ENCODE assay signal across 19 cellular contexts in genomic region chr16:59859606-59860402, GRCh38.
DNase-seq lines count a peak whose midpoint lies in the region; ATAC-seq and TF ChIP-seq lines count a peak whose summit lies in the region.
"Had no signal": no experiment of that assay in that cellular context is flagged by ENCODE, and none has a peak within 500 bp of the region (broad histone marks: within the 10 kb centered on the region; RNA-seq: fewer than 3 reads in every experiment).

No MANE protein-coding gene starts in this region.

- H3K4me1 Mint-ChIP-seq in Calu3 (ENCODE audit: low read depth, unreplicated experiment), result no peaks in the 10 kb centered on the region

- TF ChIP-seq CTCF in AG09309 (IDR thresholded peaks at IDR 0.05; ENCODE audit: control insufficient read depth, insufficient read depth, low read depth, low read length, missing control alignments) (no peak), foreskin fibroblast (IDR thresholded peaks at IDR 0.05; ENCODE audit: low read depth, low read length) (no peak), Calu3 (IDR thresholded peaks at IDR 0.05; ENCODE audit: unreplicated experiment) (no peak)

- peaks cover 8% of the 10 kb centered on the region for H3K27me3 Mint-ChIP-seq in Calu3 (ENCODE audit: unreplicated experiment)

- intact Hi-C loops in Calu3 (cut with micrococcal nuclease; ENCODE audit: unreplicated experiment), result no loop called here

- no peak overlapping the region for H3K4me3 Mint-ChIP-seq in Calu3 (ENCODE audit: low read depth, unreplicated experiment)
- H3K4me3 Mint-ChIP-seq: HFFc6 had no signal

- no TSS peak for BruUV-seq in Calu3 (replicated peaks; lab: Mats Ljungman, UMichigan)

- peak; percentile 2 for DNase-seq in AG09309 (ENCODE audit: low read depth)
- DNase-seq in GM03348 (ENCODE audit: low spot score), result peak; percentile 46
- DNase-seq in adipocyte (ENCODE audit: low read depth), result peak; percentile 3
- DNase-seq in foreskin fibroblast, result peak; percentile 36 to 51
- no peak for DNase-seq in NCI-H524 treated with DMSO at 0.1 percent for 48 hours (lab: John Stamatoyannopoulos, UW)
- no peak for DNase-seq in Calu3
- DNase-seq: DMS 273 treated with DMSO at 0.1 percent for 48 hours, GOT3, HFFc6, MM.1S, NCI-H1417, NCI-H2029, NCI-H510A, SHP77 treated with DMSO at 0.1 percent for 48 hours had no signal

- CTCF ChIA-PET in Calu3 (lab: Charles Lee), result no interaction called here

- H3K36me3 ChIP-seq in adipocyte (ENCODE audit: control insufficient read depth, insufficient read depth, low read length, severe bottlenecking), result no peaks in the 10 kb centered on the region
- H3K36me3 ChIP-seq: BLaER1 treated with 17β-estradiol and CSF1 and Interleukin-3, amounts not matched to agents 10 nM and 100 nM had no signal

- H3K4me3 ChIP-seq in AG09309 (ENCODE audit: control insufficient read depth, low read depth, low read length) (no peak overlapping the region), adipocyte (ENCODE audit: low read length) (no peak overlapping the region), foreskin fibroblast (ENCODE audit: low read depth in 1 of 2, low read length in 2 of 2) (no peak overlapping the region)
- H3K4me3 ChIP-seq: BLaER1 treated with 17β-estradiol and CSF1 and Interleukin-3, amounts not matched to agents 10 nM and 100 nM; GM12878 had no signal

- H3K9me3 Mint-ChIP-seq in Calu3 (ENCODE audit: low read depth, unreplicated experiment), result no peaks in the 10 kb centered on the region
- H3K9me3 Mint-ChIP-seq: HFFc6 had no signal

- H3K27me3 ChIP-seq in adipocyte (replicated peaks; ENCODE audit: control insufficient read depth, insufficient read depth, low read length), result no peaks in the 10 kb centered on the region
- H3K27me3 ChIP-seq: BLaER1 treated with 17β-estradiol and CSF1 and Interleukin-3, amounts not matched to agents 10 nM and 100 nM had no signal

- peaks cover 10% of the 10 kb centered on the region for H3K4me1 ChIP-seq in adipocyte (ENCODE audit: control insufficient read depth, insufficient read depth, low read length)

- H3K9ac ChIP-seq in adipocyte (ENCODE audit: low read length), result no peak overlapping the region
- H3K9ac ChIP-seq: BLaER1 treated with 17β-estradiol and CSF1 and Interleukin-3, amounts not matched to agents 10 nM and 100 nM; KMS-11 had no signal

- no peak overlapping the region for H3K27ac Mint-ChIP-seq in Calu3 (ENCODE audit: unreplicated experiment)
- H3K27ac Mint-ChIP-seq: HFFc6 had no signal

- no peaks in the 10 kb centered on the region for H3K36me3 Mint-ChIP-seq in Calu3 (ENCODE audit: insufficient read depth, unreplicated experiment)

- ATAC-seq in HG03175 (IDR thresholded peaks at IDR 0.05; ENCODE audit: unreplicated experiment) (no peak), GM18498 (IDR thresholded peaks at IDR 0.05; ENCODE audit: unreplicated experiment) (no peak)
- ATAC-seq: GM12878 had no signal

- no peaks in the 10 kb centered on the region for H3K9me3 ChIP-seq in adipocyte (ENCODE audit: control insufficient read depth, low read length)
- H3K9me3 ChIP-seq: BLaER1 treated with 17β-estradiol and CSF1 and Interleukin-3, amounts not matched to agents 10 nM and 100 nM had no signal

Comparison
In these comparisons a context has a peak if more than half of its experiments do, and no peak if none do; other contexts are left out.
1. DNase-seq: peak in AG09309 (single experiment), GM03348 (single experiment), adipocyte (single experiment) and foreskin fibroblast (2 of 2); none in NCI-H524 treated with DMSO at 0.1 percent for 48 hours (single experiment) and Calu3 (single experiment).